ENCODE assay signal across 17 cellular contexts in genomic region chr12:16796168-16796567, GRCh38.
DNase-seq lines count a peak whose midpoint lies in the region; ATAC-seq and TF ChIP-seq lines count a peak whose summit lies in the region.
"Had no signal": no experiment of that assay in that cellular context is flagged by ENCODE, and none has a peak within 500 bp of the region (broad histone marks: within the 10 kb centered on the region; RNA-seq: fewer than 3 reads in every experiment).

No MANE protein-coding gene starts in this region.

- POLR2A ChIA-PET in WTC11 (lab: Charles Lee) = no interaction called here

- H3K4me3 Mint-ChIP-seq in WTC11 = no peak overlapping the region
- no peak overlapping the region for H3K4me3 Mint-ChIP-seq in stimulated activated memory B cell treated with anti-CD40 and anti-IgM and Interleukin-4, amounts not matched to agents 10 μg/mL and 1 μg/mL and 100 μg/mL, for 72 hours
- H3K4me3 Mint-ChIP-seq: CD8-positive, alpha-beta T cell; IgD-negative memory B cell had no signal

- no peaks in the 10 kb centered on the region for H3K36me3 Mint-ChIP-seq in WTC11
- no peaks in the 10 kb centered on the region for H3K36me3 Mint-ChIP-seq in stimulated activated memory B cell treated with anti-CD40 and anti-IgM and Interleukin-4, amounts not matched to agents 10 μg/mL and 1 μg/mL and 100 μg/mL, for 72 hours
- H3K36me3 Mint-ChIP-seq: CD8-positive, alpha-beta T cell; IgD-negative memory B cell had no signal

- H3K4me1 Mint-ChIP-seq in WTC11 = peaks cover 33% of the 10 kb centered on the region
- H3K4me1 Mint-ChIP-seq in stimulated activated memory B cell treated with anti-CD40 and anti-IgM and Interleukin-4, amounts not matched to agents 10 μg/mL and 1 μg/mL and 100 μg/mL, for 72 hours = no peaks in the 10 kb centered on the region
- H3K4me1 Mint-ChIP-seq: IgD-negative memory B cell had no signal

- no peak overlapping the region; the same call in 1 of the 2 replicates for H3K27ac Mint-ChIP-seq in WTC11
- no peak overlapping the region for H3K27ac Mint-ChIP-seq in stimulated activated memory B cell treated with anti-CD40 and anti-IgM and Interleukin-4, amounts not matched to agents 10 μg/mL and 1 μg/mL and 100 μg/mL, for 72 hours
- H3K27ac Mint-ChIP-seq: CD8-positive, alpha-beta T cell; IgD-negative memory B cell had no signal

- DNase-seq in NCI-H146 (lab: John Stamatoyannopoulos, UW) (peak; percentile 78), NCI-H2227 (lab: John Stamatoyannopoulos, UW; ENCODE audit: unreplicated experiment) (peak; percentile 53), WTC11 (ENCODE audit: low spot score) (no peak), NCI-H446 (lab: John Stamatoyannopoulos, UW) (no peak)
- DNase-seq: BE2C; CD8-positive, alpha-beta T cell; COR-L47; DMS153; DMS79 treated with DMSO at 0.1 percent for 48 hours; EL had no signal

- H3K4me3 ChIP-seq in iPS-20b (ENCODE audit: low read length) = peak overlapping the region; percentile 22; the same call in 1 of the 2 replicates
- H3K4me3 ChIP-seq: A549 had no signal

- H3K9me3 ChIP-seq in iPS-20b (ENCODE audit: insufficient read depth, low read depth, low read length) = no peaks in the 10 kb centered on the region
- H3K9me3 ChIP-seq: A549, BE2C had no signal

- ATAC-seq in WTC11 = peak; percentile 71
- ATAC-seq in GM21447 (IDR thresholded peaks at IDR 0.05; ENCODE audit: unreplicated experiment) = no peak
- no peak for ATAC-seq in stimulated activated memory B cell treated with anti-CD40 and anti-IgM and Interleukin-4, amounts not matched to agents 10 μg/mL and 1 μg/mL and 100 μg/mL, for 72 hours
- ATAC-seq: A549; CD8-positive, alpha-beta T cell; HCT116 had no signal

- no peak overlapping the region for H3K9ac ChIP-seq in iPS-20b (ENCODE audit: low read depth, low read length)

- H3K27me3 Mint-ChIP-seq in WTC11 (ENCODE audit: low read depth) = no peaks in the 10 kb centered on the region
- no peaks in the 10 kb centered on the region for H3K27me3 Mint-ChIP-seq in stimulated activated memory B cell treated with anti-CD40 and anti-IgM and Interleukin-4, amounts not matched to agents 10 μg/mL and 1 μg/mL and 100 μg/mL, for 72 hours
- H3K27me3 Mint-ChIP-seq: IgD-negative memory B cell had no signal

- H3K36me3 ChIP-seq in iPS-20b (ENCODE audit: insufficient read depth, low read depth, low read length) = no peaks in the 10 kb centered on the region
- H3K36me3 ChIP-seq: BE2C had no signal

- no peaks in the 10 kb centered on the region for H3K9me3 Mint-ChIP-seq in WTC11
- H3K9me3 Mint-ChIP-seq in stimulated activated memory B cell treated with anti-CD40 and anti-IgM and Interleukin-4, amounts not matched to agents 10 μg/mL and 1 μg/mL and 100 μg/mL, for 72 hours = peaks cover 10% of the 10 kb centered on the region

- H3K27ac ChIP-seq in iPS-20b (ENCODE audit: low read length) = no peak overlapping the region
- H3K27ac ChIP-seq: A549, C4-2B had no signal

- peaks cover 11% of the 10 kb centered on the region; the same call in 1 of the 2 replicates for H3K4me1 ChIP-seq in iPS-20b (ENCODE audit: insufficient read depth, low read length)
- H3K4me1 ChIP-seq: A549 had no signal

- TF ChIP-seq CTCF in WTC11 (IDR thresholded peaks at IDR 0.05) = no peak

- CTCF ChIA-PET in WTC11 (lab: Charles Lee) = interaction anchor here (1.5 kb wide), 1 partner anchor 49 kb away, joined by 4 read pairs; no protein-coding TSS in a partner anchor

- H3K27me3 ChIP-seq in iPS-20b (ENCODE audit: insufficient read depth, low read length) = no peaks in the 10 kb centered on the region
- H3K27me3 ChIP-seq: BE2C had no signal

TF ChIP-seq in WTC11, 78 proteins besides CTCF, POLR2A, EP300 and RAD21:
- TF ChIP-seq E2F4 (CRISPR knock-in tag; IDR thresholded peaks at IDR 0.05; ENCODE audit: borderline replicate concordance, low read depth) (no peak), IRF1 (CRISPR knock-in tag; IDR thresholded peaks at IDR 0.05) (no peak), USF1 (CRISPR knock-in tag; IDR thresholded peaks at IDR 0.05) (no peak), TP53 (CRISPR knock-in tag; IDR thresholded peaks at IDR 0.05) (no peak), SOX15 (CRISPR knock-in tag; IDR thresholded peaks at IDR 0.05) (no peak), ZSCAN18 (CRISPR knock-in tag; IDR thresholded peaks at IDR 0.05) (no peak), ZNF317 (CRISPR knock-in tag; IDR thresholded peaks at IDR 0.05; ENCODE audit: borderline replicate concordance, low read depth) (no peak), NFATC4 (CRISPR knock-in tag; IDR thresholded peaks at IDR 0.05) (no peak)
- TF ChIP-seq, protein P1, sequence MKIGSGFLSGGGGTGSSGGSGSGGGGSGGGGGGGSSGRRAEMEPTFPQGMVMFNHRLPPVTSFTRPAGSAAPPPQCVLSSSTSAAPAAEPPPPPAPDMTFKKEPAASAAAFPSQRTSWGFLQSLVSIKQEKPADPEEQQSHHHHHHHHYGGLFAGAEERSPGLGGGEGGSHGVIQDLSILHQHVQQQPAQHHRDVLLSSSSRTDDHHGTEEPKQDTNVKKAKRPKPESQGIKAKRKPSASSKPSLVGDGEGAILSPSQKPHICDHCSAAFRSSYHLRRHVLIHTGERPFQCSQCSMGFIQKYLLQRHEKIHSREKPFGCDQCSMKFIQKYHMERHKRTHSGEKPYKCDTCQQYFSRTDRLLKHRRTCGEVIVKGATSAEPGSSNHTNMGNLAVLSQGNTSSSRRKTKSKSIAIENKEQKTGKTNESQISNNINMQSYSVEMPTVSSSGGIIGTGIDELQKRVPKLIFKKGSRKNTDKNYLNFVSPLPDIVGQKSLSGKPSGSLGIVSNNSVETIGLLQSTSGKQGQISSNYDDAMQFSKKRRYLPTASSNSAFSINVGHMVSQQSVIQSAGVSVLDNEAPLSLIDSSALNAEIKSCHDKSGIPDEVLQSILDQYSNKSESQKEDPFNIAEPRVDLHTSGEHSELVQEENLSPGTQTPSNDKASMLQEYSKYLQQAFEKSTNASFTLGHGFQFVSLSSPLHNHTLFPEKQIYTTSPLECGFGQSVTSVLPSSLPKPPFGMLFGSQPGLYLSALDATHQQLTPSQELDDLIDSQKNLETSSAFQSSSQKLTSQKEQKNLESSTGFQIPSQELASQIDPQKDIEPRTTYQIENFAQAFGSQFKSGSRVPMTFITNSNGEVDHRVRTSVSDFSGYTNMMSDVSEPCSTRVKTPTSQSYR (CRISPR knock-in tag; IDR thresholded peaks at IDR 0.05) = no peak

Comparison
In these comparisons a context has a peak if more than half of its experiments do, and no peak if none do; other contexts are left out.
1. DNase-seq: peak in NCI-H146 (single experiment) and NCI-H2227 (single experiment); none in WTC11 (single experiment) and NCI-H446 (0 of 2).